In genomic region chr16:56986908-56987307, GRCh38 we compare ENCODE assay signal across 2 cellular contexts. TPM values are rescaled to one million over a fixed set of nuclear protein-coding genes. Genes with fewer than 3 reads are reported as not detected.
"Had no signal": no experiment of that assay in that cellular context is flagged by ENCODE, and none has a peak within 500 bp of the region (broad histone marks: within the 10 kb centered on the region; RNA-seq: fewer than 3 reads in every experiment).

No MANE protein-coding gene starts in this region.

RNA-seq across cellular contexts. Expression of gene CETP, which starts 25.2 kb away (rescaled TPM):
- total RNA-seq: fibroblast of villous mesenchyme, thoracic aorta had no signal
